In the genomic region with DNA sequence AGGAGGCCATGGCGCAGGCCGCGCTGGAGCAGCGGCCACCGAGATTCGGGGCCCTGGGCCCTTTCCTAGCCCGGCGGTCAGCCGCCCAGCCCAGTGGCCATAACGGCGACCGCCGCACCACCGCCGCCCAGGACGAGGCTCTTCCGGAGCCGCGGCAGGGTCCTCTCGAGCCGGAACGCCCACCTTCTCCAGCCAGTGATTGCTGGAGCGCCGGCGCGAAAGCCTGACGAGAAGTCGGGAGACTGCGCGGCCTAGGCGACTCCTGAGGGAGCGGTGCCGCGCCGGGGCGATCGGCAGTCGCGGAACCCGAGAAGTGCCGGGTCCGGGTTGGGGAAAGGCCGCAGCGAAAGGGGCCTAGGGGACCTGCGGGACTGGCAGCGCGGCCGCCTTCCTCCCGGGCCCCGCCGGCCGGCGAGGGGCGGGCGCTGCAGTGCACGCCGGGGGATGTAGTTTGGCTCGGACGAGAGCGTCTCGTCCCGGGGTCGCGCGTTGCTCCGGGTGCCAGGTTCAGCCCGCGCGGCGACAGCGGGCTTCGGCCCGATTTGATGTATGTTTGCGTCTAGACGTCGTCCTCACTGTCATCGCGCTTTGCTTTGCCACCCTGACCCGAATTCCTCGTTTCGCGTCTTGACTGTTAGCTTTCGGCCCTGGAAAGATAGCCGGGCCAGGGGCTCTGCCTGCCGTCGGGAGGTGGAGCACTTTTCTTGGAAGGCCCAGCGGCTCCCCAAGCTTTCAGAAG, we compare ENCODE assay signal across 8 cellular contexts. TPM values are rescaled to one million over a fixed set of nuclear protein-coding genes. Genes with fewer than 3 reads are reported as not detected.
DNase-seq lines count a peak whose midpoint lies in the region; ATAC-seq and TF ChIP-seq lines count a peak whose summit lies in the region.

A gene with protein sequence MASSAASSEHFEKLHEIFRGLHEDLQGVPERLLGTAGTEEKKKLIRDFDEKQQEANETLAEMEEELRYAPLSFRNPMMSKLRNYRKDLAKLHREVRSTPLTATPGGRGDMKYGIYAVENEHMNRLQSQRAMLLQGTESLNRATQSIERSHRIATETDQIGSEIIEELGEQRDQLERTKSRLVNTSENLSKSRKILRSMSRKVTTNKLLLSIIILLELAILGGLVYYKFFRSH (minus strand): TSS at position 153 of the 739 bp plus-strand sequence. CDS start 143 bp downstream, at position 10.

- peak within 1 kb of the TSS; percentile 99 for H3K27ac ChIP-seq in layer of hippocampus (ENCODE audit: low read depth, low read length)

- peak within 1 kb of the TSS; percentile 76 for H3K4me3 ChIP-seq in BE2C (ENCODE audit: low read depth, low read length)
- H3K4me3 ChIP-seq in choroid plexus epithelial cell (ENCODE audit: low read depth, low read length), result peak within 1 kb of the TSS; percentile 95

- peak; percentile 86 for DNase-seq in BE2C
- peak; percentile 80 for DNase-seq in GM19238 (ENCODE audit: insufficient read length, low spot score)
- peak; percentile 78 for DNase-seq in NCI-H510A (lab: John Stamatoyannopoulos, UW)
- peak; percentile 74 for DNase-seq in activated CD4-positive, alpha-beta T cell treated with anti-CD3 and anti-CD28 coated beads for 4 hours
- DNase-seq in choroid plexus epithelial cell (ENCODE audit: low read depth), result peak; percentile 76
- peak; percentile 68 to 72 for DNase-seq in stimulated activated CD4-positive, alpha-beta T cell treated with anti-CD3 and anti-CD28 coated beads, Interleukin-1b, Interleukin-23, amount 100 ng/mL, for 4 hours (ENCODE audit: low read depth in 2 of 2)

- H3K27me3 ChIP-seq in BE2C (no peaks in the 10 kb centered on the region), layer of hippocampus (ENCODE audit: control insufficient read depth, insufficient read depth, low read length) (no peaks in the 10 kb centered on the region)

- peak; percentile 29; the same call in 1 of the 2 replicates for TF ChIP-seq CTCF in BE2C (IDR thresholded peaks at IDR 0.05; ENCODE audit: low read depth, low read length)
- peak; percentile 51 for TF ChIP-seq CTCF in choroid plexus epithelial cell (conservative IDR thresholded peaks at IDR 0.05; ENCODE audit: low read depth, low read length)

- H3K36me3 ChIP-seq in BE2C, result peaks cover 15% of the 10 kb centered on the region

- peak; percentile 90 for ATAC-seq in HG03432 (IDR thresholded peaks at IDR 0.05; ENCODE audit: unreplicated experiment)

- H3K4me1 ChIP-seq in BE2C, result no peaks in the 10 kb centered on the region

- no peaks in the 10 kb centered on the region for H3K9me3 ChIP-seq in BE2C

RNA-seq across cellular contexts. Expression of the gene that starts here (rescaled TPM):
- 100 TPM for polyA plus RNA-seq in BE2C (2012; ENCODE audit: insufficient read depth, insufficient read length, low read depth)

Comparison
In these comparisons a context has a peak if more than half of its experiments do, and no peak if none do; other contexts are left out.
1. Peak in every context shown above with its lines: DNase-seq, ATAC-seq, H3K4me3 ChIP-seq and H3K27ac ChIP-seq.